In genomic region chr4:119191505-119191904, GRCh38 we compare ENCODE assay signal across 24 cellular contexts. TPM values are rescaled to one million over a fixed set of nuclear protein-coding genes. Genes with fewer than 3 reads are reported as not detected.
A peak's percentile ranks its signal among the peaks of the same experiment; 100 is the strongest.
DNase-seq lines count a peak whose midpoint lies in the region; FAIRE-seq and TF ChIP-seq lines count a peak whose summit lies in the region.
"Had no signal": no experiment of that assay in that cellular context is flagged by ENCODE, and none has a peak within 500 bp of the region (broad histone marks: within the 10 kb centered on the region; RNA-seq: fewer than 3 reads in every experiment).

No MANE protein-coding gene starts in this region.

- H3K14ac ChIP-seq in H9 (ENCODE audit: insufficient read depth, low read length) = no peak overlapping the region

- H3K23ac ChIP-seq in H9 (ENCODE audit: insufficient read length, low read depth, low read length) = no peak overlapping the region

- no peak overlapping the region for H3K56ac ChIP-seq in H9 (ENCODE audit: insufficient read length, low read depth, low read length)

- no peak overlapping the region for H2BK12ac ChIP-seq in H9 (ENCODE audit: insufficient read length, low read depth, low read length)

- H4K91ac ChIP-seq in H9 (ENCODE audit: insufficient read length, low read depth, low read length) = no peak overlapping the region

- no peak overlapping the region for H3K9ac ChIP-seq in H9 (ENCODE audit: extremely low read depth, insufficient read length, low read length)
- H3K9ac ChIP-seq: BLaER1 had no signal

- TF ChIP-seq CTCF in left ventricle myocardium inferior (IDR thresholded peaks at IDR 0.05; ENCODE audit: borderline replicate concordance) (no peak), right atrium auricular region (IDR thresholded peaks at IDR 0.05) (no peak), H9 (conservative IDR thresholded peaks at IDR 0.05) (no peak)

- no peaks in the 10 kb centered on the region for H3K79me2 ChIP-seq in H9 (ENCODE audit: insufficient read depth, low read length)

- H3K18ac ChIP-seq in H9 (ENCODE audit: insufficient read length, low read depth, low read length) = peak overlapping the region; percentile 48

- peaks cover 8% of the 10 kb centered on the region for H3K9me3 ChIP-seq in left ventricle myocardium inferior (replicated peaks)
- no peaks in the 10 kb centered on the region for H3K9me3 ChIP-seq in right atrium auricular region
- H3K9me3 ChIP-seq in H9 (ENCODE audit: control insufficient read depth, low read depth, low read length) = no peaks in the 10 kb centered on the region
- H3K9me3 ChIP-seq: BE2C, BLaER1 had no signal

- no peak overlapping the region for H4K8ac ChIP-seq in H9 (replicated peaks; ENCODE audit: insufficient read length, low read depth, low read length)

- no peak overlapping the region for H2BK120ac ChIP-seq in H9 (ENCODE audit: low read depth, low read length, poor library complexity, severe bottlenecking)

- H3K27me3 Mint-ChIP-seq in H9 (ENCODE audit: low read depth) = no peaks in the 10 kb centered on the region
- H3K27me3 Mint-ChIP-seq: CD4-positive, alpha-beta memory T cell; CD4-positive, CD25-positive, alpha-beta regulatory T cell had no signal

- H3K36me3 ChIP-seq in left ventricle myocardium inferior (no peaks in the 10 kb centered on the region), right atrium auricular region (peaks cover 4% of the 10 kb centered on the region)
- H3K36me3 ChIP-seq: BE2C, BLaER1 had no signal

- H3K4me1 Mint-ChIP-seq in H9 = no peaks in the 10 kb centered on the region
- H3K4me1 Mint-ChIP-seq: CD4-positive, alpha-beta memory T cell; CD8-positive, alpha-beta memory T cell had no signal

- H2AK5ac ChIP-seq in H9 (ENCODE audit: insufficient read length, low read length) = no peak overlapping the region

- no peaks in the 10 kb centered on the region for H3K79me1 ChIP-seq in H9 (ENCODE audit: insufficient read depth, low read depth, low read length, poor library complexity, severe bottlenecking)

- no peaks in the 10 kb centered on the region for H3K23me2 ChIP-seq in H9 (ENCODE audit: insufficient read length, low read depth, low read length, poor library complexity, severe bottlenecking)

- no peak overlapping the region for H3K4ac ChIP-seq in H9 (ENCODE audit: low read depth, low read length)

- H3K27me3 ChIP-seq in left ventricle myocardium inferior (ENCODE audit: low read depth) = no peaks in the 10 kb centered on the region
- H3K27me3 ChIP-seq in right atrium auricular region = no peaks in the 10 kb centered on the region
- no peaks in the 10 kb centered on the region for H3K27me3 ChIP-seq in H9 (ENCODE audit: insufficient read depth, low read length)
- H3K27me3 ChIP-seq: BE2C, BLaER1 had no signal

- no peak for FAIRE-seq in urothelium cell line (lab: Jason Lieb, UNC)
- FAIRE-seq: A204.1, D721Med, G401.6, GM12891, GM19239 had no signal

- intact Hi-C loops in left ventricle myocardium inferior (cut with micrococcal nuclease) = no loop called here

- no peaks in the 10 kb centered on the region for H3K36me3 Mint-ChIP-seq in H9 (ENCODE audit: insufficient read depth in 1 of 3, low read depth in 3 of 3)
- H3K36me3 Mint-ChIP-seq: CD14-positive monocyte had no signal

- no peak overlapping the region for H2BK15ac ChIP-seq in H9 (ENCODE audit: low read depth, low read length)

- H3K4me1 ChIP-seq in left ventricle myocardium inferior = peaks cover 26% of the 10 kb centered on the region
- peaks cover 0 to 20% of the 10 kb centered on the region in 2 donors for H3K4me1 ChIP-seq in right atrium auricular region
- no peaks in the 10 kb centered on the region for H3K4me1 ChIP-seq in H9 (ENCODE audit: insufficient read depth, low read length)
- H3K4me1 ChIP-seq: BLaER1 had no signal

- H2BK5ac ChIP-seq in H9 (ENCODE audit: insufficient read length, low read length) = no peak overlapping the region

- no peak overlapping the region for H2BK20ac ChIP-seq in H9 (ENCODE audit: low read depth, low read length, poor library complexity, severe bottlenecking)

- H3K27ac Mint-ChIP-seq in H9 = peak overlapping the region in 1 of 3 experiments; percentile 65; a peak in 1 of 7 replicates
- H3K27ac Mint-ChIP-seq: CD14-positive monocyte; CD4-positive, alpha-beta memory T cell; CD4-positive, CD25-positive, alpha-beta regulatory T cell; CD8-positive, alpha-beta memory T cell had no signal

- H3K4me3 ChIP-seq in left ventricle myocardium inferior = no peak overlapping the region
- no peak overlapping the region for H3K4me3 ChIP-seq in right atrium auricular region
- H3K4me3 ChIP-seq: BLaER1 had no signal

- H3T11ph ChIP-seq in H9 (ENCODE audit: low read length) = no peak overlapping the region

- no peaks in the 10 kb centered on the region for H4K20me1 ChIP-seq in H9 (ENCODE audit: control insufficient read depth, insufficient read depth, insufficient read length)
- H4K20me1 ChIP-seq: BLaER1 had no signal

- DNase-seq in left ventricle myocardium inferior (no peak), right atrium auricular region (ENCODE audit: low spot score) (no peak), D341Med (ENCODE audit: low spot score) (peak; percentile 10), H9 (no peak), urothelium cell line (ENCODE audit: low spot score) (no peak), anterior cingulate cortex (lab: John Stamatoyannopoulos, UW) (no peak)
- DNase-seq: 8988T; ACHN; BE2C; C1 segment of cervical spinal cord; CD4-positive, alpha-beta memory T cell; CD4-positive, CD25-positive, alpha-beta regulatory T cell; CD8-positive, alpha-beta memory T cell; COR-L47; DMS79 treated with DMSO at 0.1 percent for 48 hours; GF-D8 had no signal

- peak overlapping the region; percentile 74 for H3K27ac ChIP-seq in left ventricle myocardium inferior (replicated peaks)
- H3K27ac ChIP-seq in right atrium auricular region = no peak overlapping the region
- no peak overlapping the region for H3K27ac ChIP-seq in H9 (ENCODE audit: insufficient read length, low read depth, low read length)
- H3K27ac ChIP-seq: BLaER1 had no signal

- no CpG with 5 or more reads among the region's 3 CpGs for WGBS in H9 (ENCODE audit: extremely low coverage, insufficient read length, low lambda C conversion rate)

- no peak overlapping the region for H2AFZ ChIP-seq in H9 (ENCODE audit: low read length)

- H3K4me3 Mint-ChIP-seq in H9 = no peak overlapping the region
- H3K4me3 Mint-ChIP-seq: CD14-positive monocyte; CD4-positive, alpha-beta memory T cell; CD4-positive, CD25-positive, alpha-beta regulatory T cell; CD8-positive, alpha-beta memory T cell had no signal

- H4K5ac ChIP-seq in H9 (ENCODE audit: insufficient read length, low read depth, low read length) = no peak overlapping the region

- H3K4me2 ChIP-seq in H9 (ENCODE audit: insufficient read depth, insufficient read length, low read length) = no peak overlapping the region
- H3K4me2 ChIP-seq: BLaER1 had no signal

- H3K9me3 Mint-ChIP-seq in H9 = 0 out of 5 replicates have a peak, but pooled peaks cover 0 to 1% of the 10 kb centered on the region in 2 experiments
- H3K9me3 Mint-ChIP-seq: CD4-positive, alpha-beta memory T cell; CD8-positive, alpha-beta memory T cell had no signal

RNA-seq across cellular contexts. Expression of gene USP53, which starts 21.0 kb away (rescaled TPM):
- 39.9 TPM for total RNA-seq in left ventricle myocardium inferior
- total RNA-seq in right atrium auricular region = 10 to 100 TPM; 51.5 to 62.9 TPM
- total RNA-seq in H9 (2021) = 18.4 and 21.9 TPM in 2 replicates

RNA-seq across cellular contexts. Expression of gene MYOZ2, which starts 55.9 kb away (rescaled TPM):
- total RNA-seq in left ventricle myocardium inferior = 843 TPM
- total RNA-seq in right atrium auricular region = 100 to 1,000 TPM; 678 to 770 TPM
- total RNA-seq in H9 (2021) = not detected in 2 replicates
- total RNA-seq: A673; CD4-positive, alpha-beta memory T cell; CD4-positive, CD25-positive, alpha-beta regulatory T cell; CD8-positive, alpha-beta memory T cell had no signal

Comparison
In these comparisons a context has a peak if more than half of its experiments do, and no peak if none do; other contexts are left out.
1. RNA of gene MYOZ2, which starts 55.9 kb away (total RNA-seq): 843 TPM in left ventricle myocardium inferior (single experiment) and 678 to 770 TPM in right atrium auricular region; not detected in H9; every median in the first group is over 100 times any median in the second.